12 cellular contexts compared by ENCODE assay signal in the genomic region with DNA sequence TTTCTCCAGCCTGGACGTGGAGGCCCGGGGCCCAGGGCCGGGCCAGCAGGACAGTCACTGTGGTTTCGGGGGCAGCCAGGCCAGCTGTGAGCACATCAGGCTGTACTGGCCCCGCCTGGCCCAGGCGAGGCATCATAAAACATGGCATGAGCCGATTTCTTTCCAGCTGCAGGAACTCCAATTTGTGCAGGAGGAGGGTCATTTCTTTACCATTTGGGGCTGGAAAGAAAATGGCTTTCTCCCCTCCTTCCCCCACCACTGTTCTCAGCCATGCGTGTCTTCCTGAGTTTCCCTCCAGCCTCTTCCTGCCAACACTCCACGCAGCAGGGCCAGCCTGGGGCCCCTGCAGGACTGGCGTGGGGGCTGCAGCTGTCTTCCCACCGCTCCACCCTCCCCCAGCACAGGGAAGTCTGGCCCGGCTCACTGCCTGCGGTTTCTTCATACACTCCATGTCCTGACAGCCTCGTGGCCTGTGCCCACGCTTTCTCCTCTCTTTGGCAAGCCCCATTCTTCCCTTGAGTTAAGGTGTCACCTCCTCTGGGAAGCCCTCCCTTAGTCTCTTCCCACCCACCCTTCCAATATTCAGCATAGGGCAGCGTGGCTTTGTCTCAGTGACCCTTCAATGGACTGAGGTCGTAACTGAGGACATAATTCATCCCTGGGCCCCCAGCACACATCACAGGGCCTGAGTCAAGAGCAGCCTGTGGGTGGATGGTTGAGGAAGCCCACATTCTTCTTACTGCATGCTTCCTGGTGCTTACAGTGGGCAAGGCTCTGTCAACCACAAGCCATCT.
DNase-seq lines count a peak whose midpoint lies in the region; TF ChIP-seq lines count a peak whose summit lies in the region.
"Had no signal": no experiment of that assay in that cellular context is flagged by ENCODE, and none has a peak within 500 bp of the region (broad histone marks: within the 10 kb centered on the region; RNA-seq: fewer than 3 reads in every experiment).

No MANE protein-coding gene starts in this region.

- WGBS in mesodermal cell (ENCODE audit: insufficient coverage in 2 of 2), 2 experiments = 83 to 85% methylated on average over 11 to 15 of the region's 17 CpGs

- H3K27me3 Mint-ChIP-seq in activated CD4-positive, alpha-beta T cell treated with anti-CD3 and anti-CD28 coated beads, Interleukin-2, amount 10 ng/mL, durations not matched to agents 24 days and 14 days = no peaks in the 10 kb centered on the region
- no peaks in the 10 kb centered on the region for H3K27me3 Mint-ChIP-seq in brain

- intact Hi-C loops in activated CD4-positive, alpha-beta T cell treated with anti-CD3 and anti-CD28 coated beads, Interleukin-2, amount 10 ng/mL, durations not matched to agents 24 days and 14 days (cut with micrococcal nuclease) = no loop called here

- H3K9me3 Mint-ChIP-seq in activated CD4-positive, alpha-beta T cell treated with anti-CD3 and anti-CD28 coated beads, Interleukin-2, amount 10 ng/mL, durations not matched to agents 24 days and 14 days = no peaks in the 10 kb centered on the region
- H3K9me3 Mint-ChIP-seq in brain = no peaks in the 10 kb centered on the region

- peaks cover 13% of the 10 kb centered on the region for H3K4me1 Mint-ChIP-seq in activated CD4-positive, alpha-beta T cell treated with anti-CD3 and anti-CD28 coated beads, Interleukin-2, amount 10 ng/mL, durations not matched to agents 24 days and 14 days
- H3K4me1 Mint-ChIP-seq in brain = peaks cover 54% of the 10 kb centered on the region

- no peaks in the 10 kb centered on the region for H3K9me3 ChIP-seq in mesodermal cell (ENCODE audit: control insufficient read depth, low read length)
- H3K9me3 ChIP-seq: A549 had no signal

- H3K36me3 Mint-ChIP-seq in activated CD4-positive, alpha-beta T cell treated with anti-CD3 and anti-CD28 coated beads, Interleukin-2, amount 10 ng/mL, durations not matched to agents 24 days and 14 days (ENCODE audit: low read depth) = no peaks in the 10 kb centered on the region
- H3K36me3 Mint-ChIP-seq in brain = no peaks in the 10 kb centered on the region

- H3K36me3 ChIP-seq in mesodermal cell (ENCODE audit: control insufficient read depth, insufficient read depth, low read length) = no peaks in the 10 kb centered on the region
- H3K36me3 ChIP-seq: brain microvascular endothelial cell had no signal

- H3K4me3 ChIP-seq in mesodermal cell (ENCODE audit: extremely low read depth, insufficient read depth, low read length, poor library complexity, severe bottlenecking) = no peak overlapping the region
- H3K4me3 ChIP-seq: A549 had no signal

- peak overlapping the region; percentile 74 for H3K27ac Mint-ChIP-seq in activated CD4-positive, alpha-beta T cell treated with anti-CD3 and anti-CD28 coated beads, Interleukin-2, amount 10 ng/mL, durations not matched to agents 24 days and 14 days
- peak overlapping the region in 4 of 5 experiments; percentile 11 to 93 (median 93) for H3K27ac Mint-ChIP-seq in brain

- no peak overlapping the region for H3K4me3 Mint-ChIP-seq in activated CD4-positive, alpha-beta T cell treated with anti-CD3 and anti-CD28 coated beads, Interleukin-2, amount 10 ng/mL, durations not matched to agents 24 days and 14 days
- no peak overlapping the region for H3K4me3 Mint-ChIP-seq in brain

- no peak for TF ChIP-seq CTCF in brain (conservative IDR thresholded peaks at IDR 0.05)

- DNase-seq in activated CD4-positive, alpha-beta T cell treated with anti-CD3 and anti-CD28 coated beads, Interleukin-2, amount 10 ng/mL, durations not matched to agents 24 days and 14 days = no peak
- DNase-seq in activated CD4-positive, alpha-beta T cell treated with anti-CD3 and anti-CD28 coated beads for 4 hours = no peak
- DNase-seq in ureter (ENCODE audit: low spot score) (peak; percentile 68), NCI-H2029 treated with DMSO at 0.1 percent for 48 hours (lab: John Stamatoyannopoulos, UW) (no peak)
- DNase-seq in stimulated activated CD4-positive, alpha-beta T cell treated with anti-CD3 and anti-CD28 coated beads, Interleukin-4, amount 100 ng/mL, for 1 hour = no peak
- DNase-seq in stimulated activated naive CD4-positive, alpha-beta T cell (lab: John Stamatoyannopoulos, UW) = no peak
- DNase-seq: brain microvascular endothelial cell; stimulated activated CD4-positive, alpha-beta T cell treated with anti-CD3 and anti-CD28 coated beads, Interleukin-1b, Interleukin-23, amount 100 ng/mL, for 48 hours had no signal

- H3K4me1 ChIP-seq in mesodermal cell (ENCODE audit: control insufficient read depth, insufficient read depth, low read length, poor library complexity, severe bottlenecking) = peaks cover 22% of the 10 kb centered on the region
- H3K4me1 ChIP-seq: A549 had no signal

- H3K27ac ChIP-seq in mesodermal cell (ENCODE audit: low read depth, low read length, severe bottlenecking) = peak overlapping the region; percentile 64
- H3K27ac ChIP-seq: A549, brain microvascular endothelial cell, VCaP had no signal
